11 cellular contexts compared by ENCODE assay signal in genomic region chr10:72245949-72246525, GRCh38. TPM values are rescaled to one million over a fixed set of nuclear protein-coding genes. Genes with fewer than 3 reads are reported as not detected.
DNase-seq lines count a peak whose midpoint lies in the region; ATAC-seq and TF ChIP-seq lines count a peak whose summit lies in the region.
"Had no signal": no experiment of that assay in that cellular context is flagged by ENCODE, and none has a peak within 500 bp of the region (broad histone marks: within the 10 kb centered on the region; RNA-seq: fewer than 3 reads in every experiment).

No MANE protein-coding gene starts in this region.

- TF ChIP-seq CTCF in mammary epithelial cell (conservative IDR thresholded peaks at IDR 0.05 in 1 of 2, IDR thresholded peaks at IDR 0.05 in 1 of 2; ENCODE audit: extremely low read depth in 1 of 2, insufficient read depth in 1 of 2, low read depth in 1 of 2, low read length in 2 of 2) (no peak), natural killer cell (IDR thresholded peaks at IDR 0.05) (no peak), upper lobe of left lung (IDR thresholded peaks at IDR 0.05) (no peak)

- H3K9me3 ChIP-seq in mammary epithelial cell (replicated peaks; ENCODE audit: insufficient read depth, low read length): no peaks in the 10 kb centered on the region
- no peaks in the 10 kb centered on the region for H3K9me3 ChIP-seq in upper lobe of left lung
- H3K9me3 ChIP-seq: SJSA1 had no signal

- peaks cover 60% of the 10 kb centered on the region for H3K4me1 ChIP-seq in mammary epithelial cell (ENCODE audit: insufficient read depth, low read length)
- peaks cover 96 to 97% (median 97%) of the 10 kb centered on the region in 4 donors for H3K4me1 ChIP-seq in upper lobe of left lung

- ATAC-seq in natural killer cell: no peak
- no peak for ATAC-seq in upper lobe of left lung (ENCODE audit: low FRiP score in 2 of 2)
- no peak for ATAC-seq in HG02970 (IDR thresholded peaks at IDR 0.05; ENCODE audit: low FRiP score, unreplicated experiment)

- H3K9ac ChIP-seq in mammary epithelial cell (ENCODE audit: insufficient read depth, low read length): no peak overlapping the region

- peak overlapping the region; percentile 59 for H3K27ac Mint-ChIP-seq in activated naive CD4-positive, alpha-beta T cell treated with anti-CD3 and anti-CD28 coated beads, Interleukin-2, amount 50 U/mL, for 24 hours
- peak overlapping the region; percentile 81 to 85 for H3K27ac Mint-ChIP-seq in natural killer cell

- H3K4me3 Mint-ChIP-seq in activated naive CD4-positive, alpha-beta T cell treated with anti-CD3 and anti-CD28 coated beads, Interleukin-2, amount 50 U/mL, for 24 hours: no peak overlapping the region
- H3K4me3 Mint-ChIP-seq in natural killer cell: peak overlapping the region; percentile 59

- 19% methylated on average over 3 of the region's 3 CpGs for WGBS in mammary epithelial cell (ENCODE audit: low coverage, missing lambda C conversion rate)
- WGBS in upper lobe of left lung, 2 donors: 19 to 21% methylated on average over 3 of the region's 3 CpGs

- no peaks in the 10 kb centered on the region for H3K27me3 Mint-ChIP-seq in activated naive CD4-positive, alpha-beta T cell treated with anti-CD3 and anti-CD28 coated beads, Interleukin-2, amount 50 U/mL, for 24 hours
- H3K27me3 Mint-ChIP-seq in natural killer cell (ENCODE audit: low read depth in 2 of 2): no peaks in the 10 kb centered on the region

- dilution Hi-C loops in mammary epithelial cell (cut with HindIII; ENCODE audit: low sequenced_read_pairs): no loop called here

- CTCF ChIA-PET in mammary epithelial cell (lab: Charles Lee; ENCODE audit: low non-redundant PET): no interaction called here

- peaks cover 88% of the 10 kb centered on the region for H3K4me1 Mint-ChIP-seq in activated naive CD4-positive, alpha-beta T cell treated with anti-CD3 and anti-CD28 coated beads, Interleukin-2, amount 50 U/mL, for 24 hours
- H3K4me1 Mint-ChIP-seq in natural killer cell: peaks cover 61 to 83% of the 10 kb centered on the region in 2 donors

- H3K4me3 ChIP-seq in mammary epithelial cell (replicated peaks in 1 of 3; ENCODE audit: insufficient read depth in 1 of 3, low read depth in 2 of 3, low read length in 3 of 3) (no peak overlapping the region), upper lobe of left lung (no peak overlapping the region)
- H3K4me3 ChIP-seq: SJSA1 had no signal

- peak overlapping the region; percentile 7 for H3K27ac ChIP-seq in mammary epithelial cell (ENCODE audit: insufficient read depth, low read depth, low read length)
- peak overlapping the region; percentile 21 to 94 (median 88) for H3K27ac ChIP-seq in upper lobe of left lung

- TF ChIP-seq POLR2A in upper lobe of left lung (IDR thresholded peaks at IDR 0.05): no peak

- no peak overlapping the region for H3K4me2 ChIP-seq in mammary epithelial cell (ENCODE audit: insufficient read depth, low read depth, low read length)

- TF ChIP-seq EP300 in upper lobe of left lung (IDR thresholded peaks at IDR 0.05): no peak

- DNase-seq in activated naive CD4-positive, alpha-beta T cell treated with anti-CD3 and anti-CD28 coated beads, Interleukin-2, amount 50 U/mL, for 16 hours: no peak
- no peak for DNase-seq in mammary epithelial cell
- DNase-seq in natural killer cell: no peak
- no peak for DNase-seq in upper lobe of left lung
- DNase-seq in NCI-H2171 (lab: John Stamatoyannopoulos, UW): no peak
- no peak for DNase-seq in globus pallidus (ENCODE audit: low spot score)
- DNase-seq: activated CD8-positive, alpha-beta memory T cell treated with anti-CD3 and anti-CD28 coated beads, Interleukin-2, amount 50 U/mL, for 48 hours; NCI-H1436 had no signal

- in situ Hi-C loops in mammary epithelial cell (cut with MboI; ENCODE audit: low sequenced_read_pairs in 2 of 2): no loop called here

- H3K27me3 ChIP-seq in mammary epithelial cell (ENCODE audit: insufficient read depth, low read length): no peaks in the 10 kb centered on the region
- H3K27me3 ChIP-seq in upper lobe of left lung: no peaks in the 10 kb centered on the region
- H3K27me3 ChIP-seq: SJSA1 had no signal

- H2AFZ ChIP-seq in mammary epithelial cell (ENCODE audit: low read depth, low read length): peak overlapping the region; percentile 28

- no peaks in the 10 kb centered on the region for H3K9me3 Mint-ChIP-seq in activated naive CD4-positive, alpha-beta T cell treated with anti-CD3 and anti-CD28 coated beads, Interleukin-2, amount 50 U/mL, for 24 hours
- H3K9me3 Mint-ChIP-seq in natural killer cell: no peaks in the 10 kb centered on the region

- no peaks in the 10 kb centered on the region for H3K79me2 ChIP-seq in mammary epithelial cell (ENCODE audit: insufficient read depth, low read length)

- no TSS peak for BruUV-seq in mammary epithelial cell (replicated peaks; lab: Mats Ljungman, UMichigan)

- H3K36me3 ChIP-seq in mammary epithelial cell (ENCODE audit: insufficient read depth, low read length): no peaks in the 10 kb centered on the region
- H3K36me3 ChIP-seq in upper lobe of left lung: no peaks in the 10 kb centered on the region
- H3K36me3 ChIP-seq: SJSA1 had no signal

- no peaks in the 10 kb centered on the region for H3K36me3 Mint-ChIP-seq in activated naive CD4-positive, alpha-beta T cell treated with anti-CD3 and anti-CD28 coated beads, Interleukin-2, amount 50 U/mL, for 24 hours
- H3K36me3 Mint-ChIP-seq in natural killer cell: no peaks in the 10 kb centered on the region

- no peaks in the 10 kb centered on the region for H4K20me1 ChIP-seq in mammary epithelial cell (ENCODE audit: insufficient read depth, low read length)

- intact Hi-C loops in mammary epithelial cell (cut with micrococcal nuclease) (no loop called here), natural killer cell (cut with micrococcal nuclease) (no loop called here)

RNA-seq across cellular contexts. Expression of gene DDIT4, which starts 27.7 kb away (rescaled TPM):
- total RNA-seq in mammary epithelial cell (1,000 to 10,000 TPM in 1 of 2 donors, 100 to 1,000 TPM in 1; 772 to 1,235 TPM), natural killer cell (100 to 1,000 TPM; 174 to 232 (median 200) TPM), upper lobe of left lung (100 to 1,000 TPM in 5 of 6 donors, 10 to 100 TPM in 1; 81.0 to 218 (median 151) TPM)
- 542 TPM for polyA plus RNA-seq in mammary epithelial cell
- polyA minus RNA-seq in mammary epithelial cell: 521 TPM

RNA-seq across cellular contexts. Expression of gene ASCC1, which starts 30.0 kb away (rescaled TPM):
- total RNA-seq in mammary epithelial cell (10 to 100 TPM; 40.2 to 54.5 TPM), natural killer cell (10 to 100 TPM; 26.0 to 35.2 (median 29.3) TPM), upper lobe of left lung (10 to 100 TPM; 20.4 to 40.7 (median 24.4) TPM)
- 36.9 TPM for polyA plus RNA-seq in mammary epithelial cell
- 24.3 TPM for polyA minus RNA-seq in mammary epithelial cell

RNA-seq across cellular contexts. Expression of gene ANAPC16, which starts 30.2 kb away (rescaled TPM):
- total RNA-seq in mammary epithelial cell: 10 to 100 TPM; 66.4 to 87.2 TPM
- 53.8 TPM for polyA plus RNA-seq in mammary epithelial cell
- polyA minus RNA-seq in mammary epithelial cell: 4.8 TPM
- 10 to 100 TPM; 70.9 to 77.0 (median 71.0) TPM for total RNA-seq in natural killer cell
- 100 to 1,000 TPM in 1 of 6 donors, 10 to 100 TPM in 5; 34.6 to 110 (median 92.6) TPM for total RNA-seq in upper lobe of left lung
